ENCODE assay signal across 1 cellular context in the genomic region with DNA sequence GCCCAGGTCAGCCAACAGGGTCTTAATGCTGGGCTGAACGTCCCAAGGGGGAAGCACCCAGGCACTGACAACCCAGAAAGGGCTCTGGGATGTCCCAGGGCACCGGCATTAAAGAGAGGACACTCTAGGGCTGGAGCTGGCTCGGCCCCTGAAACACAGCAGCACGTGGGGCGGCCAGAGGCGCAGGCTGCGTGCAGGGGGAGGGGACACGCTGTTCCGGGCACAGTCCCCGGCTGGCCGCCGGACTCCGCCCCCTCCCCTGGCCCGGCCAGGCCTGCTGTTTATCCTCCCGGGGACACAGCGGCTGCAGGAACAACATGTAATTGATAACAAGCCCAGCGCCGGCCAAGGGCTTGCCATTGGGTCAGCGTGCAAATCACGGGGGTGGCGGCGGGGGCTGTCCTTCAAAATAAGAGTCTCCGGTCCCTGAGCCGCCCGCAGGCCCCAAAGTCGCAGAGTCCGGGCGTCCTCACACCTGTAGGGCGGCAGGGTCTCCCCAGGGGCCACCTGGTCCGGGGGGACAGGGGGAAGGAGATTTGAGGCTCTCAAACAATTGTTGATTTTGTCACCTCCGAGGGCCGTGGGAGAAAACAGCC.
A peak's percentile ranks its signal among the peaks of the same experiment; 100 is the strongest.
TF ChIP-seq lines count a peak whose summit lies in the region.

No MANE protein-coding gene starts in this region.

TF ChIP-seq in HepG2, 621 proteins besides CTCF, POLR2A, EP300 and RAD21 (continued from another document and continues in another):
- TF ChIP-seq, protein P1, sequence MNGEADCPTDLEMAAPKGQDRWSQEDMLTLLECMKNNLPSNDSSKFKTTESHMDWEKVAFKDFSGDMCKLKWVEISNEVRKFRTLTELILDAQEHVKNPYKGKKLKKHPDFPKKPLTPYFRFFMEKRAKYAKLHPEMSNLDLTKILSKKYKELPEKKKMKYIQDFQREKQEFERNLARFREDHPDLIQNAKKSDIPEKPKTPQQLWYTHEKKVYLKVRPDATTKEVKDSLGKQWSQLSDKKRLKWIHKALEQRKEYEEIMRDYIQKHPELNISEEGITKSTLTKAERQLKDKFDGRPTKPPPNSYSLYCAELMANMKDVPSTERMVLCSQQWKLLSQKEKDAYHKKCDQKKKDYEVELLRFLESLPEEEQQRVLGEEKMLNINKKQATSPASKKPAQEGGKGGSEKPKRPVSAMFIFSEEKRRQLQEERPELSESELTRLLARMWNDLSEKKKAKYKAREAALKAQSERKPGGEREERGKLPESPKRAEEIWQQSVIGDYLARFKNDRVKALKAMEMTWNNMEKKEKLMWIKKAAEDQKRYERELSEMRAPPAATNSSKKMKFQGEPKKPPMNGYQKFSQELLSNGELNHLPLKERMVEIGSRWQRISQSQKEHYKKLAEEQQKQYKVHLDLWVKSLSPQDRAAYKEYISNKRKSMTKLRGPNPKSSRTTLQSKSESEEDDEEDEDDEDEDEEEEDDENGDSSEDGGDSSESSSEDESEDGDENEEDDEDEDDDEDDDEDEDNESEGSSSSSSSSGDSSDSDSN (CRISPR knock-in tag; IDR thresholded peaks at IDR 0.05), result peak; percentile 75
- TF ChIP-seq, protein P2, sequence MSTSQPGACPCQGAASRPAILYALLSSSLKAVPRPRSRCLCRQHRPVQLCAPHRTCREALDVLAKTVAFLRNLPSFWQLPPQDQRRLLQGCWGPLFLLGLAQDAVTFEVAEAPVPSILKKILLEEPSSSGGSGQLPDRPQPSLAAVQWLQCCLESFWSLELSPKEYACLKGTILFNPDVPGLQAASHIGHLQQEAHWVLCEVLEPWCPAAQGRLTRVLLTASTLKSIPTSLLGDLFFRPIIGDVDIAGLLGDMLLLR (CRISPR knock-in tag; IDR thresholded peaks at IDR 0.05), result peak; percentile 84; the same call in 1 of the 2 replicates
- peak; percentile 32; the same call in 1 of the 2 replicates for TF ChIP-seq SOX5 (CRISPR knock-in tag; IDR thresholded peaks at IDR 0.05; ENCODE audit: borderline replicate concordance)
- TF ChIP-seq, protein P3, sequence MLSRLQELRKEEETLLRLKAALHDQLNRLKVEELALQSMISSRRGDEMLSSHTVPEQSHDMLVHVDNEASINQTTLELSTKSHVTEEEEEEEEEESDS (CRISPR knock-in tag; IDR thresholded peaks at IDR 0.05; ENCODE audit: borderline replicate concordance), result no peak
- no peak for TF ChIP-seq SOX6 (IDR thresholded peaks at IDR 0.05)
- TF ChIP-seq SOX6 (CRISPR knock-in tag; IDR thresholded peaks at IDR 0.05), result peak; percentile 78
- TF ChIP-seq, protein P4, sequence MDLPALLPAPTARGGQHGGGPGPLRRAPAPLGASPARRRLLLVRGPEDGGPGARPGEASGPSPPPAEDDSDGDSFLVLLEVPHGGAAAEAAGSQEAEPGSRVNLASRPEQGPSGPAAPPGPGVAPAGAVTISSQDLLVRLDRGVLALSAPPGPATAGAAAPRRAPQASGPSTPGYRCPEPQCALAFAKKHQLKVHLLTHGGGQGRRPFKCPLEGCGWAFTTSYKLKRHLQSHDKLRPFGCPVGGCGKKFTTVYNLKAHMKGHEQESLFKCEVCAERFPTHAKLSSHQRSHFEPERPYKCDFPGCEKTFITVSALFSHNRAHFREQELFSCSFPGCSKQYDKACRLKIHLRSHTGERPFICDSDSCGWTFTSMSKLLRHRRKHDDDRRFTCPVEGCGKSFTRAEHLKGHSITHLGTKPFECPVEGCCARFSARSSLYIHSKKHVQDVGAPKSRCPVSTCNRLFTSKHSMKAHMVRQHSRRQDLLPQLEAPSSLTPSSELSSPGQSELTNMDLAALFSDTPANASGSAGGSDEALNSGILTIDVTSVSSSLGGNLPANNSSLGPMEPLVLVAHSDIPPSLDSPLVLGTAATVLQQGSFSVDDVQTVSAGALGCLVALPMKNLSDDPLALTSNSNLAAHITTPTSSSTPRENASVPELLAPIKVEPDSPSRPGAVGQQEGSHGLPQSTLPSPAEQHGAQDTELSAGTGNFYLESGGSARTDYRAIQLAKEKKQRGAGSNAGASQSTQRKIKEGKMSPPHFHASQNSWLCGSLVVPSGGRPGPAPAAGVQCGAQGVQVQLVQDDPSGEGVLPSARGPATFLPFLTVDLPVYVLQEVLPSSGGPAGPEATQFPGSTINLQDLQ (CRISPR knock-in tag; IDR thresholded peaks at IDR 0.05), result no peak
- TF ChIP-seq BRCA1 (CRISPR knock-in tag; IDR thresholded peaks at IDR 0.05), result no peak
- TF ChIP-seq KDM5B (CRISPR knock-in tag; IDR thresholded peaks at IDR 0.05; ENCODE audit: borderline replicate concordance), result peak; percentile 29; the same call in 1 of the 2 replicates
- TF ChIP-seq, protein P5, sequence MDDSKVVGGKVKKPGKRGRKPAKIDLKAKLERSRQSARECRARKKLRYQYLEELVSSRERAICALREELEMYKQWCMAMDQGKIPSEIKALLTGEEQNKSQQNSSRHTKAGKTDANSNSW (CRISPR knock-in tag; IDR thresholded peaks at IDR 0.05; ENCODE audit: borderline replicate concordance), result peak; percentile 48; the same call in 1 of the 2 replicates
- no peak for TF ChIP-seq DNMT1 (CRISPR knock-in tag; IDR thresholded peaks at IDR 0.05)
- no peak for TF ChIP-seq ZNF484 (CRISPR knock-in tag; IDR thresholded peaks at IDR 0.05; ENCODE audit: borderline replicate concordance, low read depth)
- TF ChIP-seq THAP11 (CRISPR knock-in tag; IDR thresholded peaks at IDR 0.05), result peak; percentile 63; the same call in 1 of the 2 replicates
- no peak for TF ChIP-seq HHEX (CRISPR knock-in tag; IDR thresholded peaks at IDR 0.05)
- TF ChIP-seq, protein P6, sequence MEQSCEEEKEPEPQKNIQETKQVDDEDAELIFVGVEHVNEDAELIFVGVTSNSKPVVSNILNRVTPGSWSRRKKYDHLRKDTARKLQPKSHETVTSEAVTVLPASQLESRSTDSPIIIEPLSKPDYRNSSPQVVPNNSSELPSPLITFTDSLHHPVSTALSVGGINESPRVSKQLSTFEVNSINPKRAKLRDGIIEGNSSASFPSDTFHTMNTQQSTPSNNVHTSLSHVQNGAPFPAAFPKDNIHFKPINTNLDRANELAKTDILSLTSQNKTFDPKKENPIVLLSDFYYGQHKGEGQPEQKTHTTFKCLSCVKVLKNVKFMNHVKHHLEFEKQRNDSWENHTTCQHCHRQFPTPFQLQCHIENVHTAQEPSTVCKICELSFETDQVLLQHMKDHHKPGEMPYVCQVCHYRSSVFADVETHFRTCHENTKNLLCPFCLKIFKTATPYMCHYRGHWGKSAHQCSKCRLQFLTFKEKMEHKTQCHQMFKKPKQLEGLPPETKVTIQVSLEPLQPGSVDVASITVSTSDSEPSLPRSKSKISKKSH (CRISPR knock-in tag; IDR thresholded peaks at IDR 0.05; ENCODE audit: borderline replicate concordance), result no peak
- TF ChIP-seq, protein P7, sequence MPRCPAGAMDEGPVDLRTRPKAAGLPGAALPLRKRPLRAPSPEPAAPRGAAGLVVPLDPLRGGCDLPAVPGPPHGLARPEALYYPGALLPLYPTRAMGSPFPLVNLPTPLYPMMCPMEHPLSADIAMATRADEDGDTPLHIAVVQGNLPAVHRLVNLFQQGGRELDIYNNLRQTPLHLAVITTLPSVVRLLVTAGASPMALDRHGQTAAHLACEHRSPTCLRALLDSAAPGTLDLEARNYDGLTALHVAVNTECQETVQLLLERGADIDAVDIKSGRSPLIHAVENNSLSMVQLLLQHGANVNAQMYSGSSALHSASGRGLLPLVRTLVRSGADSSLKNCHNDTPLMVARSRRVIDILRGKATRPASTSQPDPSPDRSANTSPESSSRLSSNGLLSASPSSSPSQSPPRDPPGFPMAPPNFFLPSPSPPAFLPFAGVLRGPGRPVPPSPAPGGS (CRISPR knock-in tag; IDR thresholded peaks at IDR 0.05), result no peak
- no peak for TF ChIP-seq ZNF720 (CRISPR knock-in tag; IDR thresholded peaks at IDR 0.05)
- no peak for TF ChIP-seq SCMH1 (CRISPR knock-in tag; IDR thresholded peaks at IDR 0.05; ENCODE audit: borderline replicate concordance)
- peak; percentile 54; the same call in 1 of the 2 replicates for TF ChIP-seq POLR2G (IDR thresholded peaks at IDR 0.05; ENCODE audit: low read depth, low read length)
- TF ChIP-seq, protein P8, sequence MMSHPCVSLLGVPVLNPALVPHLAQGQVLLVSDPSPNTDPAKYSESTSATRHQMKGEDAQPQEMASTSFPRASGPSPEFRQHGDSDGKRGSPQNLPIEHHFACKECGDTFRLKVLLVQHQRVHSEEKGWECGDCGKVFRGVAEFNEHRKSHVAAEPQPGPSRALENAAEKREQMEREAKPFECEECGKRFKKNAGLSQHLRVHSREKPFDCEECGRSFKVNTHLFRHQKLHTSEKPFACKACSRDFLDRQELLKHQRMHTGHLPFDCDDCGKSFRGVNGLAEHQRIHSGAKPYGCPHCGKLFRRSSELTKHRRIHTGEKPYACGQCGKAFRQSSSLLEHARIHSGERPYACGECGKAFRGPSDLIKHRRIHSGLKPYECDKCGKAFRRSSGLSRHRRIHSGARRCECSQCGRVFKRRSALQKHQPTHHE (CRISPR knock-in tag; IDR thresholded peaks at IDR 0.05; ENCODE audit: borderline replicate concordance), result peak; percentile 70; the same call in 1 of the 2 replicates
- TF ChIP-seq HOXA5 (CRISPR knock-in tag; IDR thresholded peaks at IDR 0.05), result 0 out of 2 replicates have a peak, but pooled peaks have one; percentile 64
- TF ChIP-seq NKX3-1 (CRISPR knock-in tag; IDR thresholded peaks at IDR 0.05), result no peak
- no peak for TF ChIP-seq ZSCAN12 (CRISPR knock-in tag; IDR thresholded peaks at IDR 0.05)
- TF ChIP-seq SMC3 (IDR thresholded peaks at IDR 0.05; ENCODE audit: low read length), result no peak
- no peak for TF ChIP-seq JUND (CRISPR knock-in tag; IDR thresholded peaks at IDR 0.05)
- TF ChIP-seq NFIB (CRISPR knock-in tag; IDR thresholded peaks at IDR 0.05; ENCODE audit: borderline replicate concordance), result no peak
- TF ChIP-seq, protein P9, sequence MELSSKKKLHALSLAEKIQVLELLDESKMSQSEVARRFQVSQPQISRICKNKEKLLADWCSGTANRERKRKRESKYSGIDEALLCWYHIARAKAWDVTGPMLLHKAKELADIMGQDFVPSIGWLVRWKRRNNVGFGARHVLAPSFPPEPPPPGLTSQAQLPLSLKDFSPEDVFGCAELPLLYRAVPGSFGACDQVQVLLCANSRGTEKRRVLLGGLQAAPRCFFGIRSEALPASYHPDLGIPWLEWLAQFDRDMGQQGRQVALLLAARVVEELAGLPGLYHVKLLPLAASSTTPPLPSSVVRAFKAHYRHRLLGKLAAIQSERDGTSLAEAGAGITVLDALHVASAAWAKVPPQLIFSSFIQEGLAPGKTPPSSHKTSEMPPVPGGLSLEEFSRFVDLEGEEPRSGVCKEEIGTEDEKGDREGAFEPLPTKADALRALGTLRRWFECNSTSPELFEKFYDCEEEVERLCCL (CRISPR knock-in tag; IDR thresholded peaks at IDR 0.05; ENCODE audit: borderline replicate concordance), result no peak
- TF ChIP-seq CBX5 (CRISPR knock-in tag; IDR thresholded peaks at IDR 0.05; ENCODE audit: borderline replicate concordance), result peak; percentile 49; the same call in 1 of the 2 replicates
- 0 out of 2 replicates have a peak, but pooled peaks have one; percentile 36 for TF ChIP-seq SATB2 (CRISPR knock-in tag; IDR thresholded peaks at IDR 0.05)
- peak; percentile 83 for TF ChIP-seq GABPB1 (CRISPR knock-in tag; IDR thresholded peaks at IDR 0.05)
- TF ChIP-seq ZNF263 (CRISPR knock-in tag; IDR thresholded peaks at IDR 0.05), result peak; percentile 26; the same call in 1 of the 2 replicates
- TF ChIP-seq ZNF251 (CRISPR knock-in tag; IDR thresholded peaks at IDR 0.05), result no peak
- peak; percentile 67; the same call in 1 of the 2 replicates for TF ChIP-seq HMG20B (CRISPR knock-in tag; conservative IDR thresholded peaks at IDR 0.05)
- TF ChIP-seq, protein P10, sequence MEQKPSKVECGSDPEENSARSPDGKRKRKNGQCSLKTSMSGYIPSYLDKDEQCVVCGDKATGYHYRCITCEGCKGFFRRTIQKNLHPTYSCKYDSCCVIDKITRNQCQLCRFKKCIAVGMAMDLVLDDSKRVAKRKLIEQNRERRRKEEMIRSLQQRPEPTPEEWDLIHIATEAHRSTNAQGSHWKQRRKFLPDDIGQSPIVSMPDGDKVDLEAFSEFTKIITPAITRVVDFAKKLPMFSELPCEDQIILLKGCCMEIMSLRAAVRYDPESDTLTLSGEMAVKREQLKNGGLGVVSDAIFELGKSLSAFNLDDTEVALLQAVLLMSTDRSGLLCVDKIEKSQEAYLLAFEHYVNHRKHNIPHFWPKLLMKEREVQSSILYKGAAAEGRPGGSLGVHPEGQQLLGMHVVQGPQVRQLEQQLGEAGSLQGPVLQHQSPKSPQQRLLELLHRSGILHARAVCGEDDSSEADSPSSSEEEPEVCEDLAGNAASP (CRISPR knock-in tag; IDR thresholded peaks at IDR 0.05; ENCODE audit: borderline replicate concordance), result peak; percentile 23; the same call in 1 of the 2 replicates
- TF ChIP-seq, protein P11, sequence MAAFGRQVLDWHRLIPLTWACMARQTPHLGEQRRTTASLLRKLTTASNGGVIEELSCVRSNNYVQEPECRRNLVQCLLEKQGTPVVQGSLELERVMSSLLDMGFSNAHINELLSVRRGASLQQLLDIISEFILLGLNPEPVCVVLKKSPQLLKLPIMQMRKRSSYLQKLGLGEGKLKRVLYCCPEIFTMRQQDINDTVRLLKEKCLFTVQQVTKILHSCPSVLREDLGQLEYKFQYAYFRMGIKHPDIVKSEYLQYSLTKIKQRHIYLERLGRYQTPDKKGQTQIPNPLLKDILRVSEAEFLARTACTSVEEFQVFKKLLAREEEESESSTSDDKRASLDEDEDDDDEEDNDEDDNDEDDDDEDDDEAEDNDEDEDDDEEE (CRISPR knock-in tag; IDR thresholded peaks at IDR 0.05), result 0 out of 2 replicates have a peak, but pooled peaks have one; percentile 5
- TF ChIP-seq, protein P12, sequence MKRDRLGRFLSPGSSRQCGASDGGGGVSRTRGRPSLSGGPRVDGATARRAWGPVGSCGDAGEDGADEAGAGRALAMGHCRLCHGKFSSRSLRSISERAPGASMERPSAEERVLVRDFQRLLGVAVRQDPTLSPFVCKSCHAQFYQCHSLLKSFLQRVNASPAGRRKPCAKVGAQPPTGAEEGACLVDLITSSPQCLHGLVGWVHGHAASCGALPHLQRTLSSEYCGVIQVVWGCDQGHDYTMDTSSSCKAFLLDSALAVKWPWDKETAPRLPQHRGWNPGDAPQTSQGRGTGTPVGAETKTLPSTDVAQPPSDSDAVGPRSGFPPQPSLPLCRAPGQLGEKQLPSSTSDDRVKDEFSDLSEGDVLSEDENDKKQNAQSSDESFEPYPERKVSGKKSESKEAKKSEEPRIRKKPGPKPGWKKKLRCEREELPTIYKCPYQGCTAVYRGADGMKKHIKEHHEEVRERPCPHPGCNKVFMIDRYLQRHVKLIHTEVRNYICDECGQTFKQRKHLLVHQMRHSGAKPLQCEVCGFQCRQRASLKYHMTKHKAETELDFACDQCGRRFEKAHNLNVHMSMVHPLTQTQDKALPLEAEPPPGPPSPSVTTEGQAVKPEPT (CRISPR knock-in tag; IDR thresholded peaks at IDR 0.05; ENCODE audit: low read depth), result peak; percentile 57; the same call in 1 of the 2 replicates
- no peak for TF ChIP-seq RELA (CRISPR knock-in tag; IDR thresholded peaks at IDR 0.05)
- no peak for TF ChIP-seq ZNF33A (CRISPR knock-in tag; IDR thresholded peaks at IDR 0.05; ENCODE audit: borderline replicate concordance)
- TF ChIP-seq ZSCAN30 (CRISPR knock-in tag; IDR thresholded peaks at IDR 0.05), result no peak
